ENCODE assay signal across 9 cellular contexts in the genomic region with DNA sequence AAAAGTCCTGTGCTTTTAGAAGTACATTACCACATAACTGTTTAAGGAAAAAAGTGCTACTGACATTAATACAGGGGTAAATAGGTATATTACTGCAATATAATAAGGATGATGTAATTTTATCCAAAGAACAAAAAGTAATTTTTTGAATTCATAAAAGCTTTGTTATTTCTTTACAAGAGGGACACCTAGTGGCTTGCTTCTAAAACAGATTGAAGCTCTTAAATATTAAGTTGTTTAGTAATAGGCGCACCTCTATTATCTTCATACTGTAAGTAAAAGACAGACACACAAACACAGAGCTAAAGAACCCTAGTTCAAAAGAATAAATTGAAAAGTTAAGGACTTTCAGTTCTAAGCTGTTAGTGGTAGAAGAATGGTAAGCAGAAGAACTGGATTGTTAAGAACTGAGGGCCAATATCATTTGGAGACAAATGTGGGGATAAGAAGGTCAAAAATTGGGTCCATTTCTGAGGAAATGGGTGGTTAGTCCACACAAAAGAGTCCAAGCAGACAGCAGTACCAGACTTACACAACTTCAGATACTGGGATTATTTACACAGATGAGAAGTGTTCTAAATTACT. TPM values are rescaled to one million over a fixed set of nuclear protein-coding genes. Genes with fewer than 3 reads are reported as not detected.
A peak's percentile ranks its signal among the peaks of the same experiment; 100 is the strongest.
DNase-seq lines count a peak whose midpoint lies in the region; ATAC-seq and TF ChIP-seq lines count a peak whose summit lies in the region.
"Had no signal": no experiment of that assay in that cellular context is flagged by ENCODE, and none has a peak within 500 bp of the region (broad histone marks: within the 10 kb centered on the region; RNA-seq: fewer than 3 reads in every experiment).

No MANE protein-coding gene starts in this region.

- peak overlapping the region; percentile 76 for H3K27ac ChIP-seq in Panc1 (ENCODE audit: low read length)

- H3K27me3 ChIP-seq in Panc1 (ENCODE audit: control insufficient read depth, insufficient read depth, low read length), result no peaks in the 10 kb centered on the region

- no TSS peak for BruUV-seq in Panc1 (replicated peaks; lab: Mats Ljungman, UMichigan)

- CTCF ChIA-PET in Panc1 (lab: Charles Lee), result interaction anchor here (0.5 to 2.3 kb wide), 20 partner anchors 10 to 417 kb away, joined by 3 to 24 read pairs (median 4); partner anchors contain the start of genes CCN1 and ZNHIT6

- intact Hi-C loops in Panc1 (cut with micrococcal nuclease; ENCODE audit: unreplicated experiment), result loop anchor here (2.0 kb wide), 3 partner anchors 86 to 384 kb away; no protein-coding TSS in a partner anchor

- no peak overlapping the region for H3K4me3 Mint-ChIP-seq in activated T-cell treated with anti-CD3 and anti-CD28 coated beads, Interleukin-2, amount 50 U/mL, for 4 hours

- DNase-seq in NCI-H2196 (lab: John Stamatoyannopoulos, UW; ENCODE audit: unreplicated experiment) (peak; percentile 31), NCI-H2196 treated with DMSO at 0.1 percent for 48 hours (lab: John Stamatoyannopoulos, UW; ENCODE audit: unreplicated experiment) (no peak), Panc1 (ENCODE audit: low read depth, low spot score) (peak; percentile 56), fibroblast of the aortic adventitia (ENCODE audit: low read depth) (peak; percentile 87), stromal cell of bone marrow (ENCODE audit: low read depth) (peak; percentile 54)
- no peak for DNase-seq in activated T-cell treated with anti-CD3 and anti-CD28 coated beads, Interleukin-2, amount 50 U/mL, for 4 hours
- no peak for DNase-seq in activated CD8-positive, alpha-beta memory T cell treated with anti-CD3 and anti-CD28 coated beads, Interleukin-2, amount 50 U/mL, for 4 hours

- H3K9me3 ChIP-seq in Panc1 (ENCODE audit: control insufficient read depth, insufficient read depth, low read depth, low read length), result no peaks in the 10 kb centered on the region

- in situ Hi-C loops in Panc1 (cut with HindIII; ENCODE audit: low pct_unique_long_range_greater_than_20kb, low sequenced_read_pairs), result loop anchor here (25.0 kb wide), 1 partner anchor 381 kb away; no protein-coding TSS in a partner anchor

- no peaks in the 10 kb centered on the region for H3K27me3 Mint-ChIP-seq in activated T-cell treated with anti-CD3 and anti-CD28 coated beads, Interleukin-2, amount 50 U/mL, for 4 hours (ENCODE audit: low read depth)

- H3K4me3 ChIP-seq in Panc1 (ENCODE audit: low read depth in 2 of 2, low read length in 2 of 2) (no peak overlapping the region), fibroblast of the aortic adventitia (ENCODE audit: low read depth, low read length) (no peak overlapping the region)
- H3K4me3 ChIP-seq: lung had no signal

- POLR2A ChIA-PET in Panc1 (lab: Charles Lee), result interaction anchor here (0.5 to 2.0 kb wide), 7 partner anchors 9 to 377 kb away, joined by 3 to 8 read pairs (median 4); partner anchors contain the start of gene CCN1

- H3K9me3 Mint-ChIP-seq in activated T-cell treated with anti-CD3 and anti-CD28 coated beads, Interleukin-2, amount 50 U/mL, for 4 hours, result no peaks in the 10 kb centered on the region

- peaks cover 17% of the 10 kb centered on the region for H3K4me1 Mint-ChIP-seq in activated T-cell treated with anti-CD3 and anti-CD28 coated beads, Interleukin-2, amount 50 U/mL, for 4 hours (ENCODE audit: low read depth)

- peaks cover 37% of the 10 kb centered on the region for H3K36me3 Mint-ChIP-seq in activated T-cell treated with anti-CD3 and anti-CD28 coated beads, Interleukin-2, amount 50 U/mL, for 4 hours (ENCODE audit: insufficient read depth)

- ATAC-seq in Panc1 (peak; percentile 66), HG03565 (IDR thresholded peaks at IDR 0.05; ENCODE audit: unreplicated experiment) (no peak)
- ATAC-seq in activated T-cell treated with anti-CD3 and anti-CD28 coated beads, Interleukin-2, amount 50 U/mL, for 4 hours, result no peak

- TF ChIP-seq CTCF in Panc1 (IDR thresholded peaks at IDR 0.05), result peak; percentile 68; the same call in 1 of the 2 replicates
- peak; percentile 53 for TF ChIP-seq CTCF in fibroblast of the aortic adventitia (IDR thresholded peaks at IDR 0.05; ENCODE audit: insufficient read depth, low read length)

- H3K4me1 ChIP-seq in Panc1 (ENCODE audit: control insufficient read depth, insufficient read depth, low read length), result peaks cover 11% of the 10 kb centered on the region

- peaks cover 24% of the 10 kb centered on the region for H3K36me3 ChIP-seq in Panc1 (ENCODE audit: control insufficient read depth, insufficient read depth, low read length)

RNA-seq across cellular contexts. Expression of gene ZNHIT6, which starts 15.4 kb away (rescaled TPM):
- total RNA-seq in Panc1 (2021; ENCODE audit: unreplicated experiment) (56.2 TPM), fibroblast of the aortic adventitia (ENCODE audit: low replicate concordance) (17.9 and 18.1 TPM in 2 replicates)
- polyA plus RNA-seq in Panc1 (2012; ENCODE audit: insufficient read length), result 38.7 TPM
- total RNA-seq in activated T-cell treated with anti-CD3 and anti-CD28 coated beads, Interleukin-2, amount 50 U/mL, for 4 hours, result 10 to 100 TPM; 45.1 to 52.6 (median 47.8) TPM

Comparison
In these comparisons a context has a peak if more than half of its experiments do, and no peak if none do; other contexts are left out.
1. DNase-seq: peak in NCI-H2196 (single experiment), Panc1 (single experiment), fibroblast of the aortic adventitia (single experiment) and stromal cell of bone marrow (single experiment); none in NCI-H2196 treated with DMSO at 0.1 percent for 48 hours (single experiment), activated T-cell treated with anti-CD3 and anti-CD28 coated beads, Interleukin-2, amount 50 U/mL, for 4 hours (single experiment) and activated CD8-positive, alpha-beta memory T cell treated with anti-CD3 and anti-CD28 coated beads, Interleukin-2, amount 50 U/mL, for 4 hours (single experiment).